In the genomic region with DNA sequence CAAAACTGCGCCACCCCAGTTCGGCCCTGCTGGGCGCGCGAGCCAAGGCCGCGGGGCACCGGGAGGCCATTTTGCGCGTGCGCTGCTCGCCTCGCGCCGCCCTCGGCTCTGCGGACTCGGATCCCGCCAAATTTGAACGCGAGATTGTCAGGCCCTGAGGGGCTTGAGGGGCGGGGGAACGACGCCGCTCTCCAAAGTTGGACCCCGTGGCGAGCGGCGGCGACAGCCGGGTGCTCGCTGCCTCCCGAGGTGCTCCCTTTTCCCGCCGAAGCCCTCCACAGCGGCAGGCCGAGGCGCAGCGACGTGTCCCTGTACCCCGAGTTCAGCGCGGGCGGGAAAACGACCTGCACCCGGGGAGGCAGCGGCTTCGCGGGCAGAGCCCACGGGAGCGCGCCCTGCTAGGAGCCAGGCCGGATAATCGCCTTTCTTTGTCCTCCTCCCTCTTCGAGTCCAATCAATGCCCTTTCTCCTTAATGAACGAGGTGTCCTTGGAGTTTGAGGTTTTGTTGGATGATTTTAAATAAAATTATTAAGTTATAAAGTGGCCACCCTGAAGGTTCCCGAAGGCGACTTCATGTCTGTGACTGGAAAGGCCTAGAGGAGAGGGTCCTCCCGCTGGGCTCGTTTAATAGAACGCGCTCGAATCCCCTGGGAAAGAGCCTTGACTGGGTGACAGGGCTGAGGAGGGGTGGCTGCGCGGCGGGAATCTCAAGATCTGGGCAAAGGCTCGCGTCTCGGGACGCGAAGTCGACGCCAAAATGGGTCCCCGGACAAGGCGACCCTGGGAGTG, we compare ENCODE assay signal across 9 cellular contexts. TPM values are rescaled to one million over a fixed set of nuclear protein-coding genes. Genes with fewer than 3 reads are reported as not detected.
DNase-seq lines count a peak whose midpoint lies in the region; ATAC-seq and TF ChIP-seq lines count a peak whose summit lies in the region.
"Had no signal": no experiment of that assay in that cellular context is flagged by ENCODE, and none has a peak within 500 bp of the region (broad histone marks: within the 10 kb centered on the region; RNA-seq: fewer than 3 reads in every experiment).

No MANE protein-coding gene starts in this region.

- peak overlapping the region; percentile 98 for H3K27ac ChIP-seq in BLaER1
- H3K27ac ChIP-seq in neutrophil, result no peak overlapping the region

- H3K36me3 ChIP-seq in BLaER1 (peaks cover 4% of the 10 kb centered on the region; the same call in 1 of the 2 replicates), neutrophil (no peaks in the 10 kb centered on the region)

- DNase-seq in activated B cell treated with CpG ODN at 0.5 μM for 24 hours (peak; percentile 24), fibroblast of villous mesenchyme (ENCODE audit: low read depth) (no peak), DMS153 treated with DMSO at 0.1 percent for 48 hours (lab: John Stamatoyannopoulos, UW; ENCODE audit: unreplicated experiment) (no peak), NCI-H146 (lab: John Stamatoyannopoulos, UW) (no peak)

- H3K9me3 Mint-ChIP-seq in activated B cell treated with CpG ODN at 0.5 μM for 24 hours, result peaks cover 3% of the 10 kb centered on the region

- H3K9me3 ChIP-seq in BLaER1 (peaks cover 19% of the 10 kb centered on the region), neutrophil (no peaks in the 10 kb centered on the region)

- intact Hi-C loops in activated B cell treated with CpG ODN at 0.5 μM for 24 hours (cut with micrococcal nuclease), result loop anchor here (1.0 kb wide), 1 partner anchor 82 kb away; no protein-coding TSS in a partner anchor

- POLR2A ChIA-PET in activated B cell treated with CpG ODN at 0.5 μM for 24 hours (lab: Charles Lee), result interaction anchor here (0.8 kb wide), 1 partner anchor 102 kb away, joined by 3 read pairs; no protein-coding TSS in a partner anchor

- H3K4me2 ChIP-seq in BLaER1, result peak overlapping the region; percentile 79

- CTCF ChIA-PET in activated B cell treated with CpG ODN at 0.5 μM for 24 hours (lab: Charles Lee), result no interaction called here

- H3K27me3 ChIP-seq in BLaER1 (peaks cover 96% of the 10 kb centered on the region), neutrophil (peaks cover 77% of the 10 kb centered on the region)

- ATAC-seq in activated B cell treated with CpG ODN at 0.5 μM for 24 hours (ENCODE audit: low read depth) (no peak), GM21528 (IDR thresholded peaks at IDR 0.05; ENCODE audit: low FRiP score, unreplicated experiment) (no peak), GM21576 (IDR thresholded peaks at IDR 0.05; ENCODE audit: unreplicated experiment) (no peak)

- H3K4me3 ChIP-seq in BLaER1 (peak overlapping the region; percentile 77), fibroblast of villous mesenchyme (ENCODE audit: low read depth, low read length) (peak overlapping the region; percentile 58), neutrophil (ENCODE audit: low read depth in 1 of 2, low read length in 1 of 2) (peak overlapping the region; percentile 73 to 82)

- H3K36me3 Mint-ChIP-seq in activated B cell treated with CpG ODN at 0.5 μM for 24 hours (ENCODE audit: low read depth), result peaks cover 8% of the 10 kb centered on the region

- H3K4me1 Mint-ChIP-seq in activated B cell treated with CpG ODN at 0.5 μM for 24 hours, result peaks cover 29% of the 10 kb centered on the region

- H3K9ac ChIP-seq in BLaER1, result peak overlapping the region; percentile 92

- H3K27me3 Mint-ChIP-seq in activated B cell treated with CpG ODN at 0.5 μM for 24 hours, result peaks cover 15% of the 10 kb centered on the region

- peaks cover 22% of the 10 kb centered on the region for H4K20me1 ChIP-seq in BLaER1

- H3K4me1 ChIP-seq in BLaER1 (peaks cover 21% of the 10 kb centered on the region), neutrophil (ENCODE audit: control insufficient read depth in 1 of 2, insufficient read depth in 1 of 2, low read depth in 1 of 2, low read length in 1 of 2) (peaks cover 48 to 49% of the 10 kb centered on the region in 2 experiments)

- no peak for TF ChIP-seq CTCF in activated B cell treated with CpG ODN at 0.5 μM for 24 hours (IDR thresholded peaks at IDR 0.05)
- no peak for TF ChIP-seq CTCF in fibroblast of villous mesenchyme (IDR thresholded peaks at IDR 0.05; ENCODE audit: insufficient read depth, low read depth, low read length)
- TF ChIP-seq CTCF in neutrophil (IDR thresholded peaks at IDR 0.05), result no peak

- peak overlapping the region; percentile 89 for H3K27ac Mint-ChIP-seq in activated B cell treated with CpG ODN at 0.5 μM for 24 hours

- peak overlapping the region; percentile 89 for H3K4me3 Mint-ChIP-seq in activated B cell treated with CpG ODN at 0.5 μM for 24 hours

RNA-seq across cellular contexts. Expression of gene SPAG6, which starts 10.7 kb away (rescaled TPM):
- total RNA-seq in activated B cell treated with CpG ODN at 0.5 μM for 24 hours (0.12 and 0.62 TPM in 2 replicates), fibroblast of villous mesenchyme (not detected in 2 replicates)
- total RNA-seq: NCI-H460 had no signal

RNA-seq across cellular contexts. Expression of gene BMI1, which starts 13.7 kb away (rescaled TPM):
- total RNA-seq in activated B cell treated with CpG ODN at 0.5 μM for 24 hours (62.3 and 70.1 TPM in 2 replicates), fibroblast of villous mesenchyme (43.2 and 49.0 TPM in 2 replicates)

RNA-seq across cellular contexts. Expression of gene COMMD3, which starts 18.4 kb away (rescaled TPM):
- total RNA-seq in activated B cell treated with CpG ODN at 0.5 μM for 24 hours (68.2 and 72.8 TPM in 2 replicates), fibroblast of villous mesenchyme (32.9 and 38.4 TPM in 2 replicates)
